In the genomic region with DNA sequence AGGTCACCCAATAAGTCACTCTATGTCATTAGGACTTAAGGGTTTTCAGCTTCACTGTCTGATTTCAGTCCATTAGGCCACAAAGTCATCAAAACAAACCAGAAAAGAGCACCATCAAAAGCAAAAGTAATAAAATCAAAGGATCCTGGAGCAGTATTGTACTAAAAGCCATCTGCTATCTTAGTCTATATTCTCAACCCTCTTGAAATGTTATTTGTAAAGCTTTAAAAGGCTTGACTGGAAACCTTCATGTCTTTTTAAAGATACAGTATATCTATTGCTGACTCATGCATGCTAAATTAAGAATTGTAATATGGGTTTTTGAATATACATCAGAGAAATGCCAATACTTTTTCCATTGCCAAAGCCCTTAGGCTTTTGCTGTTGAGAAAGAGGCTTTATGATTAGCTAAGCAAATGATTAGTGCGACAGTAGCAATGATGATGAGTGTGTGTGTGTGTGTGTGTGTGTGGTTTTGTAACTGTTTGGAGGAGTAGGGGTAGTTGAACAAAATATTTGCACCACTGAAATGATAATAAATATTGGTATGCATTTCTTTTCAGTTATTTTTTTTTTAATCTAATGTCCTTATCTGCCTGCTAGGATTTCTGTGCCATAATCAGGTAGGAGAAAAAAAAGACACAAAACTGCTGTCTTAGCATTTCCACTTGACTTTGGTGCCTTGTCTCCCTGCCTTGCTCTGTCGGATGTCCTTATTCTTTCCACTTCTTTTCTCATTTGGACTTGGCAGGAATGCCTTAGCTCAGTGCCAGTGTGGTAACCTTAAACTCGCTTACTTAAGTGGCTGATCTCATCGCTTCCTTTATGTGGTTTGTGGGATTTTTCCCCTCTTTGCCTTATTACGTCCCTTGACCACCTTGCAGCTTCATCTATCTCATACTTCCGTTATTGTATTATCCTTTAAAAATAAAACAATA, we compare ENCODE assay signal across 14 cellular contexts.
DNase-seq lines count a peak whose midpoint lies in the region; ATAC-seq and TF ChIP-seq lines count a peak whose summit lies in the region.
"Had no signal": no experiment of that assay in that cellular context is flagged by ENCODE, and none has a peak within 500 bp of the region (broad histone marks: within the 10 kb centered on the region; RNA-seq: fewer than 3 reads in every experiment).

No MANE protein-coding gene starts in this region.

- dilution Hi-C loops in mammary epithelial cell (cut with HindIII; ENCODE audit: low sequenced_read_pairs): no loop called here

- H3K36me3 ChIP-seq in mammary epithelial cell (ENCODE audit: insufficient read depth, low read length): no peaks in the 10 kb centered on the region

- BruUV-seq in mammary epithelial cell (replicated peaks; lab: Mats Ljungman, UMichigan): no TSS peak

- WGBS in mammary epithelial cell (ENCODE audit: low coverage, missing lambda C conversion rate): 10% methylated on average over 6 of the region's 6 CpGs

- no peak overlapping the region for H3K9ac ChIP-seq in mammary epithelial cell (ENCODE audit: insufficient read depth, low read length)

- intact Hi-C loops in mammary epithelial cell (cut with micrococcal nuclease): no loop called here

- no peak overlapping the region for H2AFZ ChIP-seq in mammary epithelial cell (ENCODE audit: low read depth, low read length)

- CTCF ChIA-PET in mammary epithelial cell (lab: Charles Lee; ENCODE audit: low non-redundant PET): no interaction called here

- no peak overlapping the region for H3K27ac ChIP-seq in mammary epithelial cell (ENCODE audit: insufficient read depth, low read depth, low read length)
- H3K27ac ChIP-seq: epithelial cell of prostate, psoas muscle, RWPE1 had no signal

- H3K4me2 ChIP-seq in mammary epithelial cell (ENCODE audit: insufficient read depth, low read depth, low read length): peak overlapping the region; percentile 42

- ATAC-seq in GM18502 (IDR thresholded peaks at IDR 0.05; ENCODE audit: poor library complexity, unreplicated experiment) (no peak), GM18870 (IDR thresholded peaks at IDR 0.05; ENCODE audit: unreplicated experiment) (no peak), HG03097 (IDR thresholded peaks at IDR 0.05; ENCODE audit: low FRiP score, unreplicated experiment) (no peak)
- ATAC-seq: psoas muscle had no signal

- H3K79me2 ChIP-seq in mammary epithelial cell (ENCODE audit: insufficient read depth, low read length): no peaks in the 10 kb centered on the region

- in situ Hi-C loops in mammary epithelial cell (cut with MboI; ENCODE audit: low sequenced_read_pairs in 2 of 2): no loop called here

- TF ChIP-seq CTCF in mammary epithelial cell (conservative IDR thresholded peaks at IDR 0.05 in 1 of 2, IDR thresholded peaks at IDR 0.05 in 1 of 2; ENCODE audit: extremely low read depth in 1 of 2, insufficient read depth in 1 of 2, low read depth in 1 of 2, low read length in 2 of 2): no peak

- peaks cover 7% of the 10 kb centered on the region for H3K4me1 ChIP-seq in mammary epithelial cell (ENCODE audit: insufficient read depth, low read length)
- H3K4me1 ChIP-seq: psoas muscle had no signal

- DNase-seq in H4 (ENCODE audit: low spot score) (peak; percentile 97), NCI-H2196 treated with DMSO at 0.1 percent for 48 hours (lab: John Stamatoyannopoulos, UW; ENCODE audit: unreplicated experiment) (peak; percentile 41), mammary epithelial cell (peak; percentile 60), myocyte (ENCODE audit: low read depth) (peak; percentile 88), NCI-H69 (lab: John Stamatoyannopoulos, UW) (no peak)
- DNase-seq: activated CD4-positive, alpha-beta T cell treated with anti-CD3 and anti-CD28 coated beads for 4 hours; activated naive CD4-positive, alpha-beta T cell treated with anti-CD3 and anti-CD28 coated beads, Interleukin-2, amount 50 U/mL, for 16 hours; NCI-H1417; psoas muscle had no signal

- H3K27me3 ChIP-seq in mammary epithelial cell (ENCODE audit: insufficient read depth, low read length): no peaks in the 10 kb centered on the region

- H3K4me3 ChIP-seq in mammary epithelial cell (replicated peaks in 1 of 3; ENCODE audit: insufficient read depth in 1 of 3, low read depth in 2 of 3, low read length in 3 of 3): no peak overlapping the region
- H3K4me3 ChIP-seq: psoas muscle had no signal

- H4K20me1 ChIP-seq in mammary epithelial cell (ENCODE audit: insufficient read depth, low read length): no peaks in the 10 kb centered on the region

- H3K9me3 ChIP-seq in mammary epithelial cell (replicated peaks; ENCODE audit: insufficient read depth, low read length): no peaks in the 10 kb centered on the region
- H3K9me3 ChIP-seq: psoas muscle had no signal
